ENCODE assay signal across 36 cellular contexts in the genomic region with DNA sequence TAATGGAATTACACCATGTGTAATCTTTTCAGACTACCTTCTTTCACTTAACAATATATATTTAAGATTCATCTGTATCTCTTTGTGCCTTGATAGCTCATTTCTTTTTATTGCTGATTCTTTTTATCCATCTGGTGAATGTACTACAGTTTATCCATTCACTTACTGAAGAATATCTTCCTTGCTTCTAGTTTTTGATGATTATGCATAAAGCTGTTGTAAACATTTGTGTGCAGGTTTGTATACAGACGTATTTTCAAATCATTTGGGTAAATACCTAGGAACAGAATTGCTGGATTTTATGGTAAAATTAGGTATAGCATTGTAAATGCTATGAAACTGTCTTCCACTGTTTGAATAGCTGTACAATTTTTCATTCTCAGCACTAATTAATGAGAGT.
DNase-seq lines count a peak whose midpoint lies in the region; ATAC-seq, FAIRE-seq and TF ChIP-seq lines count a peak whose summit lies in the region.
"Had no signal": no experiment of that assay in that cellular context is flagged by ENCODE, and none has a peak within 500 bp of the region (broad histone marks: within the 10 kb centered on the region; RNA-seq: fewer than 3 reads in every experiment).

No MANE protein-coding gene starts in this region.

- no peak overlapping the region for H3K4me2 ChIP-seq in HepG2 (ENCODE audit: low read depth, low read length)
- no peak overlapping the region for H3K4me2 ChIP-seq in A549
- no peak overlapping the region for H3K4me2 ChIP-seq in IMR-90 (ENCODE audit: low read depth, low read length)
- no peak overlapping the region for H3K4me2 ChIP-seq in K562 (ENCODE audit: insufficient read depth, low read length)
- H3K4me2 ChIP-seq: BLaER1; BLaER1 treated with 17β-estradiol and CSF1 and Interleukin-3, amounts not matched to agents 10 nM and 100 nM had no signal

- no peak overlapping the region for H3K27ac Mint-ChIP-seq in stimulated activated memory B cell treated with anti-CD40 and anti-IgM and Interleukin-4, amounts not matched to agents 10 μg/mL and 1 μg/mL and 100 μg/mL, for 72 hours
- H3K27ac Mint-ChIP-seq in activated naive CD4-positive, alpha-beta T cell treated with anti-CD3 and anti-CD28 coated beads for 36 hours = no peak overlapping the region
- H3K27ac Mint-ChIP-seq: B cell; CD14-positive monocyte; CD4-positive, alpha-beta memory T cell; CD4-positive, alpha-beta T cell; CD4-positive, CD25-positive, alpha-beta regulatory T cell; CD8-positive, alpha-beta memory T cell; CD8-positive, alpha-beta T cell had no signal

- no peaks in the 10 kb centered on the region for H3K79me1 ChIP-seq in IMR-90 (ENCODE audit: low read depth in 1 of 2, low read length in 2 of 2)

- H2BK15ac ChIP-seq in IMR-90 (ENCODE audit: low read depth, low read length) = no peak overlapping the region

- H3K36me3 Mint-ChIP-seq in stimulated activated memory B cell treated with anti-CD40 and anti-IgM and Interleukin-4, amounts not matched to agents 10 μg/mL and 1 μg/mL and 100 μg/mL, for 72 hours = no peaks in the 10 kb centered on the region
- H3K36me3 Mint-ChIP-seq in activated naive CD4-positive, alpha-beta T cell treated with anti-CD3 and anti-CD28 coated beads for 36 hours (ENCODE audit: low read depth) = no peaks in the 10 kb centered on the region
- H3K36me3 Mint-ChIP-seq: CD14-positive monocyte; CD4-positive, alpha-beta memory T cell; CD4-positive, CD25-positive, alpha-beta regulatory T cell; CD8-positive, alpha-beta memory T cell; CD8-positive, alpha-beta T cell had no signal

- H3K23ac ChIP-seq in IMR-90 (ENCODE audit: low read depth, low read length) = no peak overlapping the region

- H2AK5ac ChIP-seq in IMR-90 (ENCODE audit: low read depth, low read length) = no peak overlapping the region

- H4K8ac ChIP-seq in IMR-90 (ENCODE audit: low read depth in 2 of 2, low read length in 2 of 2) = no peak overlapping the region

- in situ Hi-C loops in HepG2 (cut with HindIII; ENCODE audit: extremely low pct_ligation_motif_present, low pct_unique_long_range_greater_than_20kb) = no loop called here
- in situ Hi-C loops in IMR-90 (cut with MboI; ENCODE audit: low sequenced_read_pairs) = no loop called here
- in situ Hi-C loops in K562 (cut with MboI) = no loop called here

- TF ChIP-seq CTCF in HepG2 (CRISPR knock-in tag; IDR thresholded peaks at IDR 0.05) (no peak), right lobe of liver (IDR thresholded peaks at IDR 0.05) (no peak), A549 (IDR thresholded peaks at IDR 0.05) (no peak), IMR-90 (conservative IDR thresholded peaks at IDR 0.05; ENCODE audit: low read depth, low read length) (no peak), K562 (IDR thresholded peaks at IDR 0.05 in 2 of 3, conservative IDR thresholded peaks at IDR 0.05 in 1 of 3; ENCODE audit: insufficient read depth in 2 of 3, low read depth in 1 of 3, low read length in 3 of 3) (no peak)

- H3K79me2 ChIP-seq in HepG2 (ENCODE audit: insufficient read depth, low read length) = no peaks in the 10 kb centered on the region
- H3K79me2 ChIP-seq in K562 (ENCODE audit: control insufficient read depth, insufficient read depth, low read length) = no peaks in the 10 kb centered on the region

- intact Hi-C loops in HepG2 (cut with micrococcal nuclease; ENCODE audit: unreplicated experiment) = no loop called here
- intact Hi-C loops in right lobe of liver (cut with DNase I) = no loop called here
- intact Hi-C loops in IMR-90 (cut with micrococcal nuclease) = no loop called here
- intact Hi-C loops in K562 (cut with micrococcal nuclease) = no loop called here
- intact Hi-C loops in activated naive CD4-positive, alpha-beta T cell treated with anti-CD3 and anti-CD28 coated beads for 36 hours (cut with micrococcal nuclease) = no loop called here

- no peak for ATAC-seq in HepG2
- no peak for ATAC-seq in right lobe of liver
- ATAC-seq in A549 = no peak
- no peak for ATAC-seq in IMR-90 (ENCODE audit: low read depth)
- no peak for ATAC-seq in K562
- no peak for ATAC-seq in stimulated activated memory B cell treated with anti-CD40 and anti-IgM and Interleukin-4, amounts not matched to agents 10 μg/mL and 1 μg/mL and 100 μg/mL, for 72 hours
- no peak for ATAC-seq in GM19351 (IDR thresholded peaks at IDR 0.05; ENCODE audit: unreplicated experiment)
- ATAC-seq: CD8-positive, alpha-beta T cell had no signal

- H3K4me3 Mint-ChIP-seq in stimulated activated memory B cell treated with anti-CD40 and anti-IgM and Interleukin-4, amounts not matched to agents 10 μg/mL and 1 μg/mL and 100 μg/mL, for 72 hours = no peak overlapping the region
- no peak overlapping the region for H3K4me3 Mint-ChIP-seq in activated naive CD4-positive, alpha-beta T cell treated with anti-CD3 and anti-CD28 coated beads for 36 hours
- H3K4me3 Mint-ChIP-seq: B cell; CD14-positive monocyte; CD4-positive, alpha-beta memory T cell; CD4-positive, alpha-beta T cell; CD4-positive, CD25-positive, alpha-beta regulatory T cell; CD8-positive, alpha-beta memory T cell; CD8-positive, alpha-beta T cell had no signal

- POLR2A ChIA-PET in HepG2 (lab: Yijun Ruan, JAX) = no interaction called here
- POLR2A ChIA-PET in A549 (lab: Yijun Ruan, JAX) = no interaction called here
- POLR2A ChIA-PET in IMR-90 (lab: Charles Lee; ENCODE audit: unreplicated experiment) = no interaction called here
- POLR2A ChIA-PET in K562 (lab: Yijun Ruan, JAX) = no interaction called here

- H2AK9ac ChIP-seq in IMR-90 (replicated peaks; ENCODE audit: low read depth, low read length, poor library complexity) = no peak overlapping the region

- FAIRE-seq in HepG2 (lab: Jason Lieb, UNC) (no peak), A549 (lab: Jason Lieb, UNC) (no peak), K562 (lab: Jason Lieb, UNC) (no peak)
- FAIRE-seq: A204.1, D721Med had no signal

- no peaks in the 10 kb centered on the region for H3K9me1 ChIP-seq in IMR-90 (ENCODE audit: insufficient read depth, low read length)
- no peaks in the 10 kb centered on the region for H3K9me1 ChIP-seq in K562 (ENCODE audit: control insufficient read depth, insufficient read depth, low read length)

- TF ChIP-seq EP300 in HepG2 (IDR thresholded peaks at IDR 0.05; ENCODE audit: low read depth in 2 of 2, low read length in 2 of 2) (no peak), HepG2 (CRISPR knock-in tag; IDR thresholded peaks at IDR 0.05; ENCODE audit: borderline replicate concordance) (no peak), A549 (IDR thresholded peaks at IDR 0.05) (no peak), K562 (IDR thresholded peaks at IDR 0.05; ENCODE audit: low read length) (no peak)

- H2BK120ac ChIP-seq in IMR-90 (ENCODE audit: low read depth, low read length) = no peak overlapping the region

- no peak overlapping the region for H3K14ac ChIP-seq in IMR-90 (replicated peaks; ENCODE audit: low read depth, low read length)

- TF ChIP-seq POLR2A in HepG2 (IDR thresholded peaks at IDR 0.05; ENCODE audit: insufficient read depth in 1 of 2, low read depth in 2 of 2, low read length in 2 of 2) = no peak
- TF ChIP-seq POLR2A in right lobe of liver (IDR thresholded peaks at IDR 0.05) = no peak
- no peak for TF ChIP-seq POLR2A in A549 (IDR thresholded peaks at IDR 0.05; ENCODE audit: low read length)
- no peak for TF ChIP-seq POLR2A in IMR-90 (IDR thresholded peaks at IDR 0.05; ENCODE audit: low read depth, low read length)
- TF ChIP-seq POLR2A in K562 (conservative IDR thresholded peaks at IDR 0.05) = no peak

- H3K9me3 ChIP-seq in HepG2 (ENCODE audit: low read length) (no peaks in the 10 kb centered on the region; the same call in 1 of the 2 replicates), right lobe of liver (peaks cover 0 to 4% (median 0%) of the 10 kb centered on the region in 4 donors), A549 (no peaks in the 10 kb centered on the region; the same call in 2 of the 3 replicates), IMR-90 (ENCODE audit: control insufficient read depth, insufficient read depth, low read length) (no peaks in the 10 kb centered on the region), K562 (replicated peaks; ENCODE audit: control insufficient read depth, insufficient read depth, low read depth, low read length) (no peaks in the 10 kb centered on the region)
- H3K9me3 ChIP-seq: BE2C, Caco-2 had no signal

- H3K36me3 ChIP-seq in HepG2 (replicated peaks in 1 of 2; ENCODE audit: control insufficient read depth in 1 of 2, insufficient read depth in 2 of 2, low read length in 2 of 2) = no peaks in the 10 kb centered on the region
- H3K36me3 ChIP-seq in right lobe of liver = no peaks in the 10 kb centered on the region
- no peaks in the 10 kb centered on the region for H3K36me3 ChIP-seq in IMR-90 (ENCODE audit: control insufficient read depth, insufficient read depth, low read length)
- no peaks in the 10 kb centered on the region for H3K36me3 ChIP-seq in K562 (ENCODE audit: control insufficient read depth, insufficient read depth, low read length)
- H3K36me3 ChIP-seq: BE2C; BLaER1; BLaER1 treated with 17β-estradiol and CSF1 and Interleukin-3, amounts not matched to agents 10 nM and 100 nM had no signal

- H3K27me3 ChIP-seq in HepG2 (ENCODE audit: control insufficient read depth in 1 of 2, insufficient read depth in 2 of 2, low read length in 2 of 2) = no peaks in the 10 kb centered on the region
- no peaks in the 10 kb centered on the region for H3K27me3 ChIP-seq in right lobe of liver
- H3K27me3 ChIP-seq in IMR-90 (ENCODE audit: control insufficient read depth, insufficient read depth, low read length) = no peaks in the 10 kb centered on the region
- no peaks in the 10 kb centered on the region for H3K27me3 ChIP-seq in K562 (ENCODE audit: control insufficient read depth in 2 of 2, insufficient read depth in 2 of 2, low read length in 2 of 2)
- H3K27me3 ChIP-seq: BE2C; BLaER1; BLaER1 treated with 17β-estradiol and CSF1 and Interleukin-3, amounts not matched to agents 10 nM and 100 nM had no signal

- CTCF ChIA-PET in HepG2 (lab: Yijun Ruan, JAX; ENCODE audit: low intra/inter-chr PET ratio, low total read pairs) = no interaction called here
- CTCF ChIA-PET in A549 (lab: Yijun Ruan, JAX) = no interaction called here
- CTCF ChIA-PET in IMR-90 (lab: Yijun Ruan, JAX) = no interaction called here
- CTCF ChIA-PET in K562 (lab: Yijun Ruan, JAX; ENCODE audit: low intra/inter-chr PET ratio) = no interaction called here
- CTCF ChIA-PET in activated naive CD4-positive, alpha-beta T cell treated with anti-CD3 and anti-CD28 coated beads for 36 hours (lab: Charles Lee) = interaction anchor here (0.6 kb wide), 1 partner anchor 437 kb away, joined by 3 read pairs; no protein-coding TSS in a partner anchor

- dilution Hi-C loops in IMR-90 (cut with HindIII; ENCODE audit: low sequenced_read_pairs, unreplicated experiment) = no loop called here

- H3K9ac ChIP-seq in HepG2 (ENCODE audit: insufficient read depth, low read depth, low read length) (no peak overlapping the region), IMR-90 (ENCODE audit: low read depth, low read length) (no peak overlapping the region), K562 (ENCODE audit: insufficient read depth in 1 of 2, low read depth in 2 of 2, low read length in 2 of 2) (no peak overlapping the region)
- H3K9ac ChIP-seq: BLaER1; BLaER1 treated with 17β-estradiol and CSF1 and Interleukin-3, amounts not matched to agents 10 nM and 100 nM had no signal

- DNase-seq in HepG2 (ENCODE audit: low spot score) (no peak), right lobe of liver (no peak), A549 (ENCODE audit: low read depth in 1 of 2, low spot score in 1 of 2) (no peak), IMR-90 (no peak), K562 (ENCODE audit: extremely low read depth in 1 of 4, low spot score in 3 of 4) (no peak)
- no peak for DNase-seq in activated naive CD4-positive, alpha-beta T cell treated with anti-CD3 and anti-CD28 coated beads for 36 hours
- DNase-seq: 8988T; ACHN; AML-193; BE2C; C1 segment of cervical spinal cord; Caco-2; Calu3; CD4-positive, alpha-beta memory T cell; CD4-positive, alpha-beta T cell; CD4-positive, CD25-positive, alpha-beta regulatory T cell; CD8-positive, alpha-beta memory T cell; CD8-positive, alpha-beta T cell; COR-L47; DMS 273 treated with DMSO at 0.1 percent for 48 hours; DMS153; DMS53; DMS79; DMS79 treated with DMSO at 0.1 percent for 48 hours; DND-41; EL had no signal

- H3K18ac ChIP-seq in IMR-90 (ENCODE audit: low read depth, low read length) = no peak overlapping the region

- H2AFZ ChIP-seq in HepG2 (ENCODE audit: low read length) (no peak overlapping the region), IMR-90 (replicated peaks; ENCODE audit: low read length, poor library complexity) (no peak overlapping the region), K562 (ENCODE audit: low read depth, low read length) (no peak overlapping the region)

- no peak overlapping the region for H3K27ac ChIP-seq in HepG2 (ENCODE audit: extremely low read length, insufficient read depth, low read length)
- no peak overlapping the region for H3K27ac ChIP-seq in right lobe of liver
- no peak overlapping the region for H3K27ac ChIP-seq in A549
- no peak overlapping the region for H3K27ac ChIP-seq in IMR-90 (ENCODE audit: insufficient read depth, low read length)
- no peak overlapping the region for H3K27ac ChIP-seq in K562 (ENCODE audit: extremely low read depth, low read depth, low read length)
- H3K27ac ChIP-seq: 22Rv1; BLaER1; BLaER1 treated with 17β-estradiol and CSF1 and Interleukin-3, amounts not matched to agents 10 nM and 100 nM; C4-2B had no signal

- no peak overlapping the region for H4K5ac ChIP-seq in IMR-90 (ENCODE audit: low read depth, low read length)

- H3K27me3 Mint-ChIP-seq in stimulated activated memory B cell treated with anti-CD40 and anti-IgM and Interleukin-4, amounts not matched to agents 10 μg/mL and 1 μg/mL and 100 μg/mL, for 72 hours = no peaks in the 10 kb centered on the region
- H3K27me3 Mint-ChIP-seq in activated naive CD4-positive, alpha-beta T cell treated with anti-CD3 and anti-CD28 coated beads for 36 hours (ENCODE audit: low read depth) = no peaks in the 10 kb centered on the region
- H3K27me3 Mint-ChIP-seq: B cell; CD4-positive, alpha-beta memory T cell; CD4-positive, alpha-beta T cell; CD4-positive, CD25-positive, alpha-beta regulatory T cell; CD8-positive, alpha-beta memory T cell had no signal

- no peaks in the 10 kb centered on the region for H3K4me1 Mint-ChIP-seq in stimulated activated memory B cell treated with anti-CD40 and anti-IgM and Interleukin-4, amounts not matched to agents 10 μg/mL and 1 μg/mL and 100 μg/mL, for 72 hours
- H3K4me1 Mint-ChIP-seq in activated naive CD4-positive, alpha-beta T cell treated with anti-CD3 and anti-CD28 coated beads for 36 hours (ENCODE audit: low read depth) = no peaks in the 10 kb centered on the region
- H3K4me1 Mint-ChIP-seq: B cell; CD14-positive monocyte; CD4-positive, alpha-beta memory T cell; CD4-positive, CD25-positive, alpha-beta regulatory T cell; CD8-positive, alpha-beta memory T cell had no signal

- no peak for TF ChIP-seq RAD21 in HepG2 (CRISPR knock-in tag; IDR thresholded peaks at IDR 0.05)
- TF ChIP-seq RAD21 in A549 (conservative IDR thresholded peaks at IDR 0.05 in 1 of 2, IDR thresholded peaks at IDR 0.05 in 1 of 2) = no peak
- TF ChIP-seq RAD21 in IMR-90 (IDR thresholded peaks at IDR 0.05; ENCODE audit: low read length) = no peak
- no peak for TF ChIP-seq RAD21 in K562 (CRISPR knock-in tag; conservative IDR thresholded peaks at IDR 0.05 in 1 of 2, IDR thresholded peaks at IDR 0.05 in 1 of 2)

- H3K4me1 ChIP-seq in HepG2 (ENCODE audit: insufficient read depth, low read length) (no peaks in the 10 kb centered on the region), right lobe of liver (no peaks in the 10 kb centered on the region), A549 (no peaks in the 10 kb centered on the region), IMR-90 (ENCODE audit: control insufficient read depth, insufficient read depth, low read length) (no peaks in the 10 kb centered on the region), K562 (replicated peaks in 1 of 2; ENCODE audit: control insufficient read depth in 2 of 2, insufficient read depth in 2 of 2, low read length in 2 of 2) (no peaks in the 10 kb centered on the region)
- H3K4me1 ChIP-seq: BE2C, Caco-2 had no signal

- H3K56ac ChIP-seq in IMR-90 (ENCODE audit: extremely low read depth, insufficient read depth, low read length) = no peak overlapping the region

- BruUV-seq in HepG2 (replicated peaks; lab: Mats Ljungman, UMichigan) (no TSS peak), IMR-90 (replicated peaks; lab: Mats Ljungman, UMichigan) (no TSS peak), K562 (replicated peaks; lab: Mats Ljungman, UMichigan) (no TSS peak)

- no peak overlapping the region for H2BK20ac ChIP-seq in IMR-90 (ENCODE audit: low read depth, low read length)

- H2BK5ac ChIP-seq in IMR-90 (ENCODE audit: low read depth, low read length, poor library complexity, severe bottlenecking) = no peak overlapping the region

- H4K91ac ChIP-seq in IMR-90 (ENCODE audit: insufficient read depth, low read depth, low read length) = no peak overlapping the region

- H4K20me1 ChIP-seq in HepG2 (ENCODE audit: insufficient read depth, low read length) = no peaks in the 10 kb centered on the region
- H4K20me1 ChIP-seq in IMR-90 (ENCODE audit: insufficient read depth, low read length) = no peaks in the 10 kb centered on the region
- H4K20me1 ChIP-seq in K562 (replicated peaks; ENCODE audit: control insufficient read depth, insufficient read depth, low read length) = no peaks in the 10 kb centered on the region
- H4K20me1 ChIP-seq: BLaER1; BLaER1 treated with 17β-estradiol and CSF1 and Interleukin-3, amounts not matched to agents 10 nM and 100 nM had no signal

- no peak overlapping the region for H3K4ac ChIP-seq in IMR-90 (ENCODE audit: low read depth, low read length)

- H3K4me3 ChIP-seq in HepG2 (replicated peaks in 1 of 3; ENCODE audit: insufficient read depth in 1 of 3, low read depth in 2 of 3, low read length in 3 of 3) (no peak overlapping the region), right lobe of liver (no peak overlapping the region), A549 (no peak overlapping the region), IMR-90 (ENCODE audit: insufficient read depth, low read depth, low read length) (no peak overlapping the region), K562 (no peak overlapping the region)
- H3K4me3 ChIP-seq: BLaER1; BLaER1 treated with 17β-estradiol and CSF1 and Interleukin-3, amounts not matched to agents 10 nM and 100 nM had no signal

- 0% methylated on average over 1 of the region's 1 CpG for WGBS in HepG2 (ENCODE audit: low lambda C conversion rate)
- 50% methylated on average over 1 of the region's 1 CpG for WGBS in right lobe of liver (ENCODE audit: insufficient coverage, low coverage, low lambda C conversion rate, missing lambda C conversion rate)
- 3% methylated on average over 1 of the region's 1 CpG for WGBS in A549 (ENCODE audit: missing lambda C conversion rate)
- no CpG with 5 or more reads among the region's 1 CpG for WGBS in IMR-90 (ENCODE audit: extremely low coverage in 2 of 2, insufficient read length in 1 of 2), 2 experiments
- WGBS in K562 (ENCODE audit: insufficient coverage, low coverage, missing lambda C conversion rate) = 0% methylated on average over 1 of the region's 1 CpG

- H3K9me3 Mint-ChIP-seq in stimulated activated memory B cell treated with anti-CD40 and anti-IgM and Interleukin-4, amounts not matched to agents 10 μg/mL and 1 μg/mL and 100 μg/mL, for 72 hours = no peaks in the 10 kb centered on the region
- H3K9me3 Mint-ChIP-seq in activated naive CD4-positive, alpha-beta T cell treated with anti-CD3 and anti-CD28 coated beads for 36 hours = no peaks in the 10 kb centered on the region

Comparison
In these comparisons a context has a peak if more than half of its experiments do, and no peak if none do; other contexts are left out.
1. Of the 241 proteins assayed by ChIP-seq in both HepG2 and K562: peak only in HepG2: MAFF and MAFK; only in K562: none; in both: none; in neither: 239.